Comparison of ENCODE assay signal across 18 cellular contexts in genomic region chr2:831638-832037, GRCh38.
DNase-seq lines count a peak whose midpoint lies in the region; ATAC-seq and TF ChIP-seq lines count a peak whose summit lies in the region.
"Had no signal": no experiment of that assay in that cellular context is flagged by ENCODE, and none has a peak within 500 bp of the region (broad histone marks: within the 10 kb centered on the region; RNA-seq: fewer than 3 reads in every experiment).

No MANE protein-coding gene starts in this region.

- H3K4me1 ChIP-seq in upper lobe of right lung: peaks cover 8% of the 10 kb centered on the region
- H3K4me1 ChIP-seq: Caco-2 had no signal

- H3K4me1 Mint-ChIP-seq in activated CD8-positive, alpha-beta memory T cell treated with anti-CD3 and anti-CD28 coated beads, Interleukin-2, amount 10 ng/mL, durations not matched to agents 7 days and 5 days: peaks cover 7% of the 10 kb centered on the region

- no peaks in the 10 kb centered on the region for H3K9me3 ChIP-seq in upper lobe of right lung
- H3K9me3 ChIP-seq: Caco-2 had no signal

- peak; percentile 27 for DNase-seq in activated CD8-positive, alpha-beta memory T cell treated with anti-CD3 and anti-CD28 coated beads, Interleukin-2, amount 10 ng/mL, durations not matched to agents 7 days and 5 days
- no peak for DNase-seq in activated CD8-positive, alpha-beta memory T cell treated with anti-CD3 and anti-CD28 coated beads for 24 hours
- DNase-seq in left ventricle myocardium superior (no peak), Right ventricle myocardium superior (no peak), left colon (no peak), upper lobe of right lung (no peak), activated gamma-delta T cell treated with Interleukin-2 at 50 U/mL for 16 hours (no peak)
- DNase-seq: Caco-2; CD4-positive, CD25-positive, alpha-beta regulatory T cell; CD8-positive, alpha-beta T cell; DMS53; DMS79 treated with DMSO at 0.1 percent for 48 hours; GF-D8; GM23248; H7; HCEC 1CT had no signal

- H3K27me3 Mint-ChIP-seq in activated CD8-positive, alpha-beta memory T cell treated with anti-CD3 and anti-CD28 coated beads, Interleukin-2, amount 10 ng/mL, durations not matched to agents 7 days and 5 days: no peaks in the 10 kb centered on the region

- no peak for ATAC-seq in activated CD8-positive, alpha-beta memory T cell treated with anti-CD3 and anti-CD28 coated beads, Interleukin-2, amount 10 ng/mL, durations not matched to agents 7 days and 5 days
- ATAC-seq in left ventricle myocardium superior (peak; percentile 23), Right ventricle myocardium superior (ENCODE audit: poor library complexity) (no peak), left colon (peak; percentile 26), upper lobe of right lung (peak; percentile 12), GM18858 (IDR thresholded peaks at IDR 0.05; ENCODE audit: unreplicated experiment) (no peak)
- ATAC-seq: CD8-positive, alpha-beta T cell had no signal

- CTCF ChIA-PET in activated CD8-positive, alpha-beta memory T cell treated with anti-CD3 and anti-CD28 coated beads, Interleukin-2, amount 10 ng/mL, durations not matched to agents 7 days and 5 days (lab: Charles Lee): no interaction called here

- H3K27me3 ChIP-seq in upper lobe of right lung: no peaks in the 10 kb centered on the region

- H3K36me3 ChIP-seq in upper lobe of right lung: no peaks in the 10 kb centered on the region

- H3K9me3 Mint-ChIP-seq in activated CD8-positive, alpha-beta memory T cell treated with anti-CD3 and anti-CD28 coated beads, Interleukin-2, amount 10 ng/mL, durations not matched to agents 7 days and 5 days (ENCODE audit: low read depth): no peaks in the 10 kb centered on the region
- H3K9me3 Mint-ChIP-seq: CD4-positive, CD25-positive, alpha-beta regulatory T cell; CD8-positive, alpha-beta T cell had no signal

- no peak overlapping the region for H3K4me3 Mint-ChIP-seq in activated CD8-positive, alpha-beta memory T cell treated with anti-CD3 and anti-CD28 coated beads, Interleukin-2, amount 10 ng/mL, durations not matched to agents 7 days and 5 days
- H3K4me3 Mint-ChIP-seq: CD4-positive, CD25-positive, alpha-beta regulatory T cell; CD8-positive, alpha-beta T cell had no signal

- H3K27ac ChIP-seq in upper lobe of right lung: no peak overlapping the region
- H3K27ac ChIP-seq: C4-2B, GM23248 had no signal

- H3K4me3 ChIP-seq in upper lobe of right lung: no peak overlapping the region
- H3K4me3 ChIP-seq: GM23248 had no signal

- no peaks in the 10 kb centered on the region for H3K36me3 Mint-ChIP-seq in activated CD8-positive, alpha-beta memory T cell treated with anti-CD3 and anti-CD28 coated beads, Interleukin-2, amount 10 ng/mL, durations not matched to agents 7 days and 5 days
- H3K36me3 Mint-ChIP-seq: CD4-positive, CD25-positive, alpha-beta regulatory T cell; CD8-positive, alpha-beta T cell had no signal

- no peak overlapping the region for H3K27ac Mint-ChIP-seq in activated CD8-positive, alpha-beta memory T cell treated with anti-CD3 and anti-CD28 coated beads, Interleukin-2, amount 10 ng/mL, durations not matched to agents 7 days and 5 days
- H3K27ac Mint-ChIP-seq: CD4-positive, CD25-positive, alpha-beta regulatory T cell; CD8-positive, alpha-beta T cell had no signal

- intact Hi-C loops in left ventricle myocardium superior (cut with micrococcal nuclease) (no loop called here), Right ventricle myocardium superior (cut with DNase I) (no loop called here), left colon (cut with DNase I, micrococcal nuclease) (no loop called here), upper lobe of right lung (cut with DNase I) (no loop called here)

- no peak for TF ChIP-seq CTCF in upper lobe of right lung (IDR thresholded peaks at IDR 0.05)

Comparison
In these comparisons a context has a peak if more than half of its experiments do, and no peak if none do; other contexts are left out.
1. ATAC-seq: peak in left ventricle myocardium superior (single experiment), left colon (single experiment) and upper lobe of right lung (single experiment); none in activated CD8-positive, alpha-beta memory T cell treated with anti-CD3 and anti-CD28 coated beads, Interleukin-2, amount 10 ng/mL, durations not matched to agents 7 days and 5 days (single experiment), Right ventricle myocardium superior (single experiment) and GM18858 (single experiment).